ENCODE assay signal across 19 cellular contexts in genomic region chr2:86392873-86393272, GRCh38. TPM values are rescaled to one million over a fixed set of nuclear protein-coding genes. Genes with fewer than 3 reads are reported as not detected.
A peak's percentile ranks its signal among the peaks of the same experiment; 100 is the strongest.
DNase-seq lines count a peak whose midpoint lies in the region; ATAC-seq and TF ChIP-seq lines count a peak whose summit lies in the region.
"Had no signal": no experiment of that assay in that cellular context is flagged by ENCODE, and none has a peak within 500 bp of the region (broad histone marks: within the 10 kb centered on the region; RNA-seq: fewer than 3 reads in every experiment).

No MANE protein-coding gene starts in this region.

- intact Hi-C loops in heart right ventricle (cut with DNase I), result no loop called here
- intact Hi-C loops in psoas muscle (cut with DNase I), result no loop called here

- peak in 6 of 8 donors; percentile 39 to 79 (median 68) for ATAC-seq in heart right ventricle
- ATAC-seq in psoas muscle, result no peak
- ATAC-seq in HG03175 (IDR thresholded peaks at IDR 0.05; ENCODE audit: unreplicated experiment), result no peak

- H4K20me1 ChIP-seq in SK-N-SH (ENCODE audit: insufficient read depth), result no peaks in the 10 kb centered on the region

- no peaks in the 10 kb centered on the region for H3K79me2 ChIP-seq in SK-N-SH (ENCODE audit: insufficient read depth)

- WGBS in heart right ventricle, 2 donors, result 58 to 62% methylated on average over 5 of the region's 5 CpGs
- 75 to 78% (median 78%) methylated on average over 5 of the region's 5 CpGs for WGBS in psoas muscle, 3 donors
- WGBS in SK-N-SH (ENCODE audit: low lambda C conversion rate), result 67% methylated on average over 5 of the region's 5 CpGs

- no peak overlapping the region for H3K4me3 ChIP-seq in SJCRH30
- H3K4me3 ChIP-seq in heart right ventricle, result no peak overlapping the region
- no peak overlapping the region for H3K4me3 ChIP-seq in psoas muscle
- no peak overlapping the region for H3K4me3 ChIP-seq in coronary artery
- no peak overlapping the region for H3K4me3 ChIP-seq in SK-N-SH (ENCODE audit: low read depth in 2 of 2, low read length in 1 of 2)
- H3K4me3 ChIP-seq: A549 had no signal

- POLR2A ChIA-PET in SK-N-SH (lab: Yijun Ruan, JAX), result no interaction called here

- H3K4me1 ChIP-seq in SJCRH30 (peaks cover 25% of the 10 kb centered on the region), heart right ventricle (peaks cover 0 to 25% (median 5%) of the 10 kb centered on the region in 9 donors), psoas muscle (peaks cover 23% of the 10 kb centered on the region), SK-N-SH (ENCODE audit: control insufficient read depth in 1 of 2, insufficient read depth in 2 of 2, low read depth in 1 of 2, low read length in 1 of 2) (peaks cover 0 to 1% of the 10 kb centered on the region in 2 experiments; a peak in 1 of 4 replicates)

- H3K4me2 ChIP-seq in SK-N-SH, result no peak overlapping the region
- H3K4me2 ChIP-seq: A549 had no signal

- H2AFZ ChIP-seq in SK-N-SH (ENCODE audit: low read depth), result no peak overlapping the region

- no peaks in the 10 kb centered on the region for H3K9me2 ChIP-seq in SK-N-SH

- H3K36me3 ChIP-seq in SJCRH30, result no peaks in the 10 kb centered on the region
- H3K36me3 ChIP-seq in heart right ventricle, result no peaks in the 10 kb centered on the region
- H3K36me3 ChIP-seq in psoas muscle (ENCODE audit: insufficient read depth in 1 of 2, low read depth in 1 of 2), result no peaks in the 10 kb centered on the region
- no peaks in the 10 kb centered on the region for H3K36me3 ChIP-seq in SK-N-SH (replicated peaks in 1 of 2; ENCODE audit: control insufficient read depth in 1 of 2, insufficient read depth in 2 of 2, low read length in 1 of 2)

- no peaks in the 10 kb centered on the region for H3K27me3 ChIP-seq in SJCRH30
- no peaks in the 10 kb centered on the region for H3K27me3 ChIP-seq in heart right ventricle
- H3K27me3 ChIP-seq in psoas muscle (ENCODE audit: insufficient read depth in 3 of 3, low read length in 2 of 3), result no peaks in the 10 kb centered on the region
- no peaks in the 10 kb centered on the region for H3K27me3 ChIP-seq in SK-N-SH (ENCODE audit: insufficient read depth)

- CTCF ChIA-PET in SK-N-SH (lab: Yijun Ruan, JAX), result no interaction called here

- no peak for TF ChIP-seq EP300 in SK-N-SH (IDR thresholded peaks at IDR 0.05; ENCODE audit: borderline replicate concordance in 1 of 2, low read depth in 1 of 2, low read length in 1 of 2)

- TF ChIP-seq RAD21 in SK-N-SH (IDR thresholded peaks at IDR 0.05; ENCODE audit: low read length), result no peak

- no peaks in the 10 kb centered on the region for H3F3A ChIP-seq in SK-N-SH (replicated peaks; ENCODE audit: insufficient read depth)

- DNase-seq in DMS 273 (lab: John Stamatoyannopoulos, UW; ENCODE audit: unreplicated experiment) (peak; percentile 66), SJCRH30 (peak in 1 of 2 experiments; percentile 16), heart right ventricle (no peak), psoas muscle (no peak), coronary artery (ENCODE audit: low spot score) (no peak), SK-N-SH (no peak), DMS114 treated with DMSO at 0.1 percent for 48 hours (lab: John Stamatoyannopoulos, UW; ENCODE audit: unreplicated experiment) (no peak)
- DNase-seq: COR-L47, Kasumi-1, NCI-H1105, NCI-H1694, NCI-H2107, NCI-H2227 treated with DMSO at 0.1 percent for 48 hours, NCI-H526, RPMI8226 had no signal

- peak overlapping the region; percentile 61 for H3K27ac ChIP-seq in SJCRH30
- H3K27ac ChIP-seq in heart right ventricle, result peak overlapping the region in 8 of 10 donors; percentile 46 to 87 (median 79)
- H3K27ac ChIP-seq in psoas muscle, result peak overlapping the region; percentile 62
- H3K27ac ChIP-seq in coronary artery, result no peak overlapping the region
- no peak overlapping the region for H3K27ac ChIP-seq in SK-N-SH (ENCODE audit: low read depth in 2 of 2, low read length in 1 of 2)
- H3K27ac ChIP-seq: A549 had no signal

- no peak overlapping the region for H3K9ac ChIP-seq in SK-N-SH

- no peak for TF ChIP-seq CTCF in heart right ventricle (IDR thresholded peaks at IDR 0.05)
- no peak for TF ChIP-seq CTCF in psoas muscle (IDR thresholded peaks at IDR 0.05)
- TF ChIP-seq CTCF in coronary artery (IDR thresholded peaks at IDR 0.05), result no peak
- no peak for TF ChIP-seq CTCF in SK-N-SH (IDR thresholded peaks at IDR 0.05)

- H3K9me3 ChIP-seq in SJCRH30 (replicated peaks), result no peaks in the 10 kb centered on the region
- H3K9me3 ChIP-seq in heart right ventricle, result peaks cover 0 to 20% (median 0%) of the 10 kb centered on the region in 11 donors
- no peaks in the 10 kb centered on the region for H3K9me3 ChIP-seq in psoas muscle
- no peaks in the 10 kb centered on the region for H3K9me3 ChIP-seq in SK-N-SH

TF ChIP-seq in SK-N-SH, 30 proteins besides CTCF, POLR2A, EP300 and RAD21 (continues in another document):
- TF ChIP-seq ELF1 (IDR thresholded peaks at IDR 0.05) (no peak), RXRA (IDR thresholded peaks at IDR 0.05; ENCODE audit: borderline replicate concordance, low read depth) (no peak), EZH2phosphoT487 (IDR thresholded peaks at IDR 0.05; ENCODE audit: borderline replicate concordance, low read depth) (no peak), GATA2 (CRISPR knock-in tag; IDR thresholded peaks at IDR 0.05) (no peak), MEF2A (IDR thresholded peaks at IDR 0.05; ENCODE audit: borderline replicate concordance, low read depth) (no peak), MXI1 (IDR thresholded peaks at IDR 0.05; ENCODE audit: low read depth, low read length) (no peak), JUND (IDR thresholded peaks at IDR 0.05) (no peak), POLR2AphosphoS5 (IDR thresholded peaks at IDR 0.05; ENCODE audit: low read depth, low read length) (no peak), GABPA (IDR thresholded peaks at IDR 0.05; ENCODE audit: low read depth) (no peak), RFX5 (IDR thresholded peaks at IDR 0.05; ENCODE audit: low read length) (no peak), TAF1 (IDR thresholded peaks at IDR 0.05; ENCODE audit: borderline replicate concordance, low read depth, low read length) (no peak), RCOR1 (IDR thresholded peaks at IDR 0.05; ENCODE audit: low read length) (no peak), NFIC (IDR thresholded peaks at IDR 0.05; ENCODE audit: borderline replicate concordance) (no peak), NRF1 (IDR thresholded peaks at IDR 0.05; ENCODE audit: low read depth, low read length) (no peak), ZBTB33 (IDR thresholded peaks at IDR 0.05; ENCODE audit: borderline replicate concordance, low read depth) (no peak), TCF12 (IDR thresholded peaks at IDR 0.05) (no peak), FOSL2 (IDR thresholded peaks at IDR 0.05; ENCODE audit: borderline replicate concordance, low read depth) (no peak), USF2 (IDR thresholded peaks at IDR 0.05; ENCODE audit: borderline replicate concordance, low read depth, low read length) (no peak)
- TF ChIP-seq, protein P1, sequence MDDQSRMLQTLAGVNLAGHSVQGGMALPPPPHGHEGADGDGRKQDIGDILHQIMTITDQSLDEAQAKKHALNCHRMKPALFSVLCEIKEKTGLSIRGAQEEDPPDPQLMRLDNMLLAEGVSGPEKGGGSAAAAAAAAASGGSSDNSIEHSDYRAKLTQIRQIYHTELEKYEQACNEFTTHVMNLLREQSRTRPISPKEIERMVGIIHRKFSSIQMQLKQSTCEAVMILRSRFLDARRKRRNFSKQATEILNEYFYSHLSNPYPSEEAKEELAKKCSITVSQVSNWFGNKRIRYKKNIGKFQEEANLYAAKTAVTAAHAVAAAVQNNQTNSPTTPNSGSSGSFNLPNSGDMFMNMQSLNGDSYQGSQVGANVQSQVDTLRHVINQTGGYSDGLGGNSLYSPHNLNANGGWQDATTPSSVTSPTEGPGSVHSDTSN (IDR thresholded peaks at IDR 0.05), result no peak

RNA-seq across cellular contexts. Expression of gene KDM3A, which starts 48.3 kb away (rescaled TPM):
- 34.8 and 38.7 TPM in 2 replicates for total RNA-seq in SJCRH30 (2014; rRNA removed; shearing (Covaris generic))
- 10 to 100 TPM; 24.8 to 53.7 (median 35.0) TPM for total RNA-seq in heart right ventricle
- 10 to 100 TPM; 17.1 to 29.7 TPM for polyA plus RNA-seq in heart right ventricle
- total RNA-seq in psoas muscle, result 10 to 100 TPM; 20.2 to 34.7 (median 27.4) TPM
- 10 to 100 TPM; 12.2 to 24.4 (median 15.0) TPM for polyA plus RNA-seq in psoas muscle
- polyA plus RNA-seq in SK-N-SH (2012; rRNA removed), result 13.7 and 20.4 TPM in 2 replicates
- polyA plus RNA-seq in SK-N-SH (2012; cell fraction: cytosol; rRNA removed), result 13.4 and 14.0 TPM in 2 replicates
- polyA plus RNA-seq in SK-N-SH (2012; cell fraction: nucleus; rRNA removed), result 33.3 and 56.7 TPM in 2 replicates

RNA-seq across cellular contexts. Expression of gene REEP1, which starts 55.4 kb away (rescaled TPM):
- total RNA-seq in SJCRH30 (2014; rRNA removed; shearing (Covaris generic)), result 2.1 and 2.3 TPM in 2 replicates
- 10 to 100 TPM; 15.2 to 30.5 (median 26.2) TPM for total RNA-seq in heart right ventricle
- polyA plus RNA-seq in heart right ventricle, result 10 to 100 TPM; 15.4 to 20.9 TPM
- 10 to 100 TPM in 2 of 4 donors, 1 to 10 TPM in 2; 4.1 to 16.1 (median 9.7) TPM for total RNA-seq in psoas muscle
- polyA plus RNA-seq in psoas muscle, result 1 to 10 TPM; 1.2 to 8.2 (median 4.8) TPM
- 0.13 TPM in 2 replicates for polyA plus RNA-seq in SK-N-SH (2012; rRNA removed)
- 0.10 and 0.17 TPM in 2 replicates for polyA plus RNA-seq in SK-N-SH (2012; cell fraction: cytosol; rRNA removed)
- polyA plus RNA-seq in SK-N-SH (2012; cell fraction: nucleus; rRNA removed), result 0.11 TPM in 1 of 2 replicates, not detected in the other
- total RNA-seq: HT1080 had no signal
- polyA plus RNA-seq: IgD-negative memory B cell had no signal

Comparison
In these comparisons a context has a peak if more than half of its experiments do, and no peak if none do; other contexts are left out.
1. H3K27ac ChIP-seq: peak in SJCRH30 (single experiment), heart right ventricle (8 of 10) and psoas muscle (single experiment); none in coronary artery (0 of 2) and SK-N-SH (0 of 2).
2. ATAC-seq: peak in heart right ventricle (6 of 8); none in psoas muscle (0 of 4) and HG03175 (single experiment).